8 cellular contexts compared by ENCODE assay signal in the genomic region with DNA sequence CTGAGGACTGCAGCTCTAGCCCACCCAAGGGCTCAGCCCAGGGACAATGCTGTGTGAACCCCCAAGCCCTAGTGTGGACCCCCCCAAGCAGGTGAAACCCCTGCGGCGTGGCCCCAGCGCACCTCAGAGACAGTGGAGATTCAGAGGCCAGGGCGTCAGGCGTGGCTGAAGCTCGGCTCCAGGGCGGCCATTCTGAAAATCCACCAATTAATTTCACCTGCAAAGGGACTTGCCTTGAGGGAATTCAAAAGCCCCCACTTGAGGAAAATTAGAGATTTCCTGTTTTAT.
"Had no signal": no experiment of that assay in that cellular context is flagged by ENCODE, and none has a peak within 500 bp of the region (broad histone marks: within the 10 kb centered on the region; RNA-seq: fewer than 3 reads in every experiment).

No MANE protein-coding gene starts in this region.

- DNase-seq: GDM1, GF-D8 had no signal

- FAIRE-seq: G401.6, GM12878, GM12891, GM12892, GM18507, GM19239 had no signal

- H3K4me3 ChIP-seq: GM12878 had no signal

- ATAC-seq: GM12878 had no signal
